ENCODE assay signal across 8 cellular contexts in the genomic region with DNA sequence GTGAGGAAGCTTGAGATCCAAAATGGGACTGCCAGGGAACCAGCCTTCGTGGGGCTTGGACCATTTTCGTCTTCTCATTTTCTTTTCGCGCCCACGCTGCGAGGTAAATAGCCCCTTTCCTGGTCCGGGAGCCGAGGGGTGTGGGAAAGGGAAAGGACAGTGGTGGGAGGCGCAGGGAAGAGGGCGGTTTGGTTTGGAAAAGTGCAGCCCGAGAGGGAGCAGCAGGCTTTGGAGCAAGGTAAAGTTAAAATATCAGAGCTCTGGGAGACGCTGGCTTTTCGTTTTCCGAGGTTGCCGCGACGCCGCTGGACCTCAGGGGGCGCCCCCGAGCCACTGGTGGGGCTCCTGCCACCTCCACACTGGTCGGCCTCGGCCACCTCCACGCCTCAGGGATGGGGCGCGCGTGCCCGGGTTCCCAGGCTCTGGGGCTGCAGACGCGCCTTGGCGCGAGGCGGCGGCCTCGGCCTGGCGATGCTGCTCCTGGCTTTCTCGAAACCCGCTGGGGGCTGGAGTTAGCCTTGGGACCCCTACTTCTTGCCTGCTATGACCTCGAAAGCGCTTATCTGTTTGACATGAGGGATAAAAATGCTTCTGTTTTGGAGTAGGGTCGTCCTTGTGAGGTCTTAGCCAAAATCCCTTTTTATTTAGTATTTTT. TPM values are rescaled to one million over a fixed set of nuclear protein-coding genes. Genes with fewer than 3 reads are reported as not detected.
DNase-seq lines count a peak whose midpoint lies in the region; ATAC-seq, FAIRE-seq and TF ChIP-seq lines count a peak whose summit lies in the region.

No MANE protein-coding gene starts in this region.

- no peak overlapping the region for H3K27ac ChIP-seq in duodenal mucosa (ENCODE audit: low read depth, low read length)
- H3K27ac ChIP-seq in liver (ENCODE audit: low read depth in 1 of 2, low read length in 2 of 2), result peak overlapping the region in 1 of 2 donors; percentile 30
- peak overlapping the region; percentile 53 for H3K27ac ChIP-seq in subcutaneous abdominal adipose tissue (ENCODE audit: low read depth, low read length)

- H3K4me3 ChIP-seq in duodenal mucosa (ENCODE audit: low read depth in 1 of 2, low read length in 2 of 2), result peak overlapping the region; percentile 82 to 85
- H3K4me3 ChIP-seq in liver (ENCODE audit: low read depth in 1 of 3, low read length in 3 of 3), result peak overlapping the region; percentile 27 to 82 (median 70)
- H3K4me3 ChIP-seq in subcutaneous abdominal adipose tissue (ENCODE audit: low read depth in 1 of 5, low read length in 5 of 5), result peak overlapping the region; percentile 87 to 94 (median 91)

- WGBS in liver, result 11% methylated on average over 40 of the region's 40 CpGs

- TF ChIP-seq RAD21 in liver (IDR thresholded peaks at IDR 0.05), result peak; percentile 85 to 90

- TF ChIP-seq CTCF in D721Med (IDR thresholded peaks at IDR 0.05; ENCODE audit: insufficient read depth, missing control alignments) (peak; percentile 47), liver (IDR thresholded peaks at IDR 0.05; ENCODE audit: low read depth, low read length, missing input control) (peak; percentile 78)

- no peaks in the 10 kb centered on the region for H3K36me3 ChIP-seq in duodenal mucosa (ENCODE audit: control insufficient read depth in 1 of 2, insufficient read depth in 2 of 2, low read length in 2 of 2)
- H3K36me3 ChIP-seq in liver (ENCODE audit: control insufficient read depth in 4 of 4, insufficient read depth in 3 of 4, low read depth in 1 of 4, low read length in 3 of 4), result no peaks in the 10 kb centered on the region
- H3K36me3 ChIP-seq in subcutaneous abdominal adipose tissue (ENCODE audit: control insufficient read depth in 5 of 5, insufficient read depth in 5 of 5, low read length in 5 of 5), result no peaks in the 10 kb centered on the region

- ATAC-seq in GM18519 (IDR thresholded peaks at IDR 0.05; ENCODE audit: low FRiP score, unreplicated experiment) (no peak), GM18502 (IDR thresholded peaks at IDR 0.05; ENCODE audit: poor library complexity, unreplicated experiment) (no peak)

- DNase-seq in D721Med (ENCODE audit: insufficient read length, low spot score), result no peak
- DNase-seq in M059J (ENCODE audit: low read depth), result peak; percentile 63
- DNase-seq in activated gamma-delta T cell (lab: John Stamatoyannopoulos, UW), result no peak

- H3K4me1 ChIP-seq in duodenal mucosa (ENCODE audit: control insufficient read depth in 1 of 2, insufficient read depth in 2 of 2, low read length in 2 of 2) (peaks cover 13 to 14% of the 10 kb centered on the region in 2 donors), liver (ENCODE audit: control insufficient read depth in 4 of 4, insufficient read depth in 4 of 4, low read length in 3 of 4) (peaks cover 0 to 30% (median 20%) of the 10 kb centered on the region in 4 donors), subcutaneous abdominal adipose tissue (ENCODE audit: control insufficient read depth in 5 of 5, insufficient read depth in 5 of 5, low read length in 5 of 5) (peaks cover 2 to 41% (median 31%) of the 10 kb centered on the region in 5 donors)

- H3K9ac ChIP-seq in duodenal mucosa (ENCODE audit: low read depth in 1 of 2, low read length in 2 of 2), result peak overlapping the region; percentile 9 to 63
- H3K9ac ChIP-seq in liver (ENCODE audit: low read depth in 1 of 2, low read length in 2 of 2), result peak overlapping the region; percentile 30 to 46
- H3K9ac ChIP-seq in subcutaneous abdominal adipose tissue (ENCODE audit: low read length in 5 of 5), result peak overlapping the region; percentile 30 to 80 (median 35)

- H3K9me3 ChIP-seq in duodenal mucosa (ENCODE audit: control insufficient read depth in 1 of 2, low read length in 2 of 2), result no peaks in the 10 kb centered on the region
- no peaks in the 10 kb centered on the region for H3K9me3 ChIP-seq in liver (ENCODE audit: control insufficient read depth in 4 of 4, low read length in 3 of 4)
- H3K9me3 ChIP-seq in subcutaneous abdominal adipose tissue (ENCODE audit: control insufficient read depth in 5 of 5, low read length in 5 of 5), result no peaks in the 10 kb centered on the region

- H3K27me3 ChIP-seq in duodenal mucosa (ENCODE audit: control insufficient read depth in 1 of 2, insufficient read depth in 2 of 2, low read length in 2 of 2) (peaks cover 0 to 6% of the 10 kb centered on the region in 2 donors), liver (ENCODE audit: control insufficient read depth in 4 of 4, insufficient read depth in 4 of 4, low read length in 3 of 4) (no peaks in the 10 kb centered on the region), subcutaneous abdominal adipose tissue (ENCODE audit: control insufficient read depth in 5 of 5, insufficient read depth in 4 of 5, low read length in 5 of 5) (no peaks in the 10 kb centered on the region)

- no peak for FAIRE-seq in D721Med (lab: Jason Lieb, UNC)

TF ChIP-seq in liver, 16 proteins besides CTCF, POLR2A, EP300 and RAD21:
- TF ChIP-seq HNF4A (conservative IDR thresholded peaks at IDR 0.05) (peak in 1 of 2 donors; percentile 15), EGR1 (IDR thresholded peaks at IDR 0.05; ENCODE audit: low read depth in 2 of 2) (no peak), NR2F2 (IDR thresholded peaks at IDR 0.05) (peak; percentile 20), JUND (IDR thresholded peaks at IDR 0.05) (no peak)
- TF ChIP-seq, protein P1, sequence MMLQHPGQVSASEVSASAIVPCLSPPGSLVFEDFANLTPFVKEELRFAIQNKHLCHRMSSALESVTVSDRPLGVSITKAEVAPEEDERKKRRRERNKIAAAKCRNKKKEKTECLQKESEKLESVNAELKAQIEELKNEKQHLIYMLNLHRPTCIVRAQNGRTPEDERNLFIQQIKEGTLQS (IDR thresholded peaks at IDR 0.05), result no peak
- TF ChIP-seq, protein P2, sequence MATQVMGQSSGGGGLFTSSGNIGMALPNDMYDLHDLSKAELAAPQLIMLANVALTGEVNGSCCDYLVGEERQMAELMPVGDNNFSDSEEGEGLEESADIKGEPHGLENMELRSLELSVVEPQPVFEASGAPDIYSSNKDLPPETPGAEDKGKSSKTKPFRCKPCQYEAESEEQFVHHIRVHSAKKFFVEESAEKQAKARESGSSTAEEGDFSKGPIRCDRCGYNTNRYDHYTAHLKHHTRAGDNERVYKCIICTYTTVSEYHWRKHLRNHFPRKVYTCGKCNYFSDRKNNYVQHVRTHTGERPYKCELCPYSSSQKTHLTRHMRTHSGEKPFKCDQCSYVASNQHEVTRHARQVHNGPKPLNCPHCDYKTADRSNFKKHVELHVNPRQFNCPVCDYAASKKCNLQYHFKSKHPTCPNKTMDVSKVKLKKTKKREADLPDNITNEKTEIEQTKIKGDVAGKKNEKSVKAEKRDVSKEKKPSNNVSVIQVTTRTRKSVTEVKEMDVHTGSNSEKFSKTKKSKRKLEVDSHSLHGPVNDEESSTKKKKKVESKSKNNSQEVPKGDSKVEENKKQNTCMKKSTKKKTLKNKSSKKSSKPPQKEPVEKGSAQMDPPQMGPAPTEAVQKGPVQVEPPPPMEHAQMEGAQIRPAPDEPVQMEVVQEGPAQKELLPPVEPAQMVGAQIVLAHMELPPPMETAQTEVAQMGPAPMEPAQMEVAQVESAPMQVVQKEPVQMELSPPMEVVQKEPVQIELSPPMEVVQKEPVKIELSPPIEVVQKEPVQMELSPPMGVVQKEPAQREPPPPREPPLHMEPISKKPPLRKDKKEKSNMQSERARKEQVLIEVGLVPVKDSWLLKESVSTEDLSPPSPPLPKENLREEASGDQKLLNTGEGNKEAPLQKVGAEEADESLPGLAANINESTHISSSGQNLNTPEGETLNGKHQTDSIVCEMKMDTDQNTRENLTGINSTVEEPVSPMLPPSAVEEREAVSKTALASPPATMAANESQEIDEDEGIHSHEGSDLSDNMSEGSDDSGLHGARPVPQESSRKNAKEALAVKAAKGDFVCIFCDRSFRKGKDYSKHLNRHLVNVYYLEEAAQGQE (IDR thresholded peaks at IDR 0.05), result no peak

RNA-seq across cellular contexts. Expression of a gene that starts 3.2 kb away (rescaled TPM):
- total RNA-seq in M059J (2014; rRNA removed; shearing (Covaris generic)), result 9.2 and 15.9 TPM in 2 replicates
- total RNA-seq in liver, result 10 to 100 TPM; 11.2 to 35.6 TPM
- polyA plus RNA-seq in liver, result 1 to 10 TPM; 3.6 to 5.1 TPM
